8 cellular contexts compared by ENCODE assay signal in genomic region chr22:49827853-49828598, GRCh38. TPM values are rescaled to one million over a fixed set of nuclear protein-coding genes. Genes with fewer than 3 reads are reported as not detected.
DNase-seq lines count a peak whose midpoint lies in the region; ATAC-seq, FAIRE-seq and TF ChIP-seq lines count a peak whose summit lies in the region.

TSS of gene BRD1 (minus strand) at chr22:49827873. CDS start at chr22:49824317, 3,556 bp downstream.

- DNase-seq in DMS53 (lab: John Stamatoyannopoulos, UW) (peak; percentile 84), DMS53 treated with DMSO at 0.1 percent for 48 hours (lab: John Stamatoyannopoulos, UW; ENCODE audit: unreplicated experiment) (no peak), Karpas-422 (peak; percentile 88), keratinocyte (ENCODE audit: low read depth, low spot score) (no peak), smooth muscle cell (lab: John Stamatoyannopoulos, UW; ENCODE audit: unreplicated experiment) (no peak), NCI-H1092 (lab: John Stamatoyannopoulos, UW) (no peak)
- DNase-seq in central memory CD8-positive, alpha-beta T cell (ENCODE audit: low spot score in 2 of 2) = no peak

- no peaks in the 10 kb centered on the region for H3K27me3 Mint-ChIP-seq in central memory CD8-positive, alpha-beta T cell

- H3K9me3 ChIP-seq in Karpas-422 (ENCODE audit: low read length) = no peaks in the 10 kb centered on the region
- H3K9me3 ChIP-seq in keratinocyte (ENCODE audit: control insufficient read depth, low read depth, low read length) = no peaks in the 10 kb centered on the region
- no peaks in the 10 kb centered on the region for H3K9me3 ChIP-seq in smooth muscle cell (replicated peaks; ENCODE audit: low read depth)

- TF ChIP-seq CTCF in WI38 (IDR thresholded peaks at IDR 0.05; ENCODE audit: low read depth, low read length) (no peak), keratinocyte (optimal IDR thresholded peaks at IDR 0.05 in 1 of 3, IDR thresholded peaks at IDR 0.05 in 1 of 3, conservative IDR thresholded peaks at IDR 0.05 in 1 of 3; ENCODE audit: extremely low read depth in 1 of 3, insufficient read depth in 2 of 3, low read length in 3 of 3) (no peak), smooth muscle cell (IDR thresholded peaks at IDR 0.05; ENCODE audit: borderline replicate concordance, insufficient read depth, poor library complexity, severe bottlenecking) (no peak)

- WGBS in smooth muscle cell (ENCODE audit: low lambda C conversion rate) = 3% methylated on average over 8 of the region's 54 CpGs

- H3K4me1 ChIP-seq in Karpas-422 (ENCODE audit: low read length) (peaks cover 35% of the 10 kb centered on the region), keratinocyte (ENCODE audit: control insufficient read depth, extremely low read depth, insufficient read depth, low read length) (peaks cover 19% of the 10 kb centered on the region), smooth muscle cell (ENCODE audit: low read depth) (peaks cover 14% of the 10 kb centered on the region)

- H3K4me1 Mint-ChIP-seq in central memory CD8-positive, alpha-beta T cell = peaks cover 38% of the 10 kb centered on the region

- H3F3A ChIP-seq in smooth muscle cell (ENCODE audit: low read depth) = no peaks in the 10 kb centered on the region

- peaks cover 35% of the 10 kb centered on the region for H3K36me3 Mint-ChIP-seq in central memory CD8-positive, alpha-beta T cell (ENCODE audit: insufficient read depth)

- peak within 1 kb of the TSS; percentile 90 for H3K27ac Mint-ChIP-seq in central memory CD8-positive, alpha-beta T cell (ENCODE audit: low read depth)

- H3K4me2 ChIP-seq in Karpas-422 (ENCODE audit: low read depth, low read length, poor library complexity, severe bottlenecking) = peak within 1 kb of the TSS; percentile 91
- H3K4me2 ChIP-seq in keratinocyte (ENCODE audit: control insufficient read depth, extremely low read depth, insufficient read depth, low read depth, low read length) = peak within 1 kb of the TSS; percentile 98
- peak within 1 kb of the TSS; percentile 85 for H3K4me2 ChIP-seq in smooth muscle cell

- H3K9me3 Mint-ChIP-seq in central memory CD8-positive, alpha-beta T cell = no peaks in the 10 kb centered on the region

- dilution Hi-C loops in keratinocyte (cut with MboI; ENCODE audit: extremely low pct_ligation_motif_present, low sequenced_read_pairs) = no loop called here

- peaks cover 22% of the 10 kb centered on the region; the same call in 1 of the 2 replicates for H3K36me3 ChIP-seq in Karpas-422 (ENCODE audit: insufficient read depth, low read length)
- H3K36me3 ChIP-seq in keratinocyte (ENCODE audit: control insufficient read depth in 2 of 2, extremely low read depth in 1 of 2, insufficient read depth in 2 of 2, low read length in 2 of 2) = peaks cover 13 to 15% of the 10 kb centered on the region in 2 experiments
- H3K36me3 ChIP-seq in smooth muscle cell (ENCODE audit: low read depth) = no peaks in the 10 kb centered on the region

- H3K79me2 ChIP-seq in Karpas-422 (ENCODE audit: low read length) (peaks cover 41% of the 10 kb centered on the region), keratinocyte (ENCODE audit: control insufficient read depth, insufficient read depth, low read length) (peaks cover 41% of the 10 kb centered on the region), smooth muscle cell (ENCODE audit: low read depth) (peaks cover 42% of the 10 kb centered on the region)

- peak within 1 kb of the TSS; percentile 88 for H2AFZ ChIP-seq in Karpas-422 (ENCODE audit: low read length)
- H2AFZ ChIP-seq in keratinocyte (ENCODE audit: control insufficient read depth, low read length) = peak within 1 kb of the TSS; percentile 79
- peak within 1 kb of the TSS; percentile 86 for H2AFZ ChIP-seq in smooth muscle cell (ENCODE audit: low read depth)

- H4K20me1 ChIP-seq in Karpas-422 (ENCODE audit: insufficient read depth, low read depth, low read length) (peaks cover 37% of the 10 kb centered on the region), keratinocyte (ENCODE audit: control insufficient read depth, extremely low read depth, insufficient read depth, low read length) (peaks cover 31% of the 10 kb centered on the region), smooth muscle cell (ENCODE audit: low read depth) (peaks cover 40% of the 10 kb centered on the region)

- no peaks in the 10 kb centered on the region for H3K27me3 ChIP-seq in Karpas-422 (ENCODE audit: low read length)
- no peaks in the 10 kb centered on the region for H3K27me3 ChIP-seq in keratinocyte (ENCODE audit: control insufficient read depth, extremely low read depth, insufficient read depth, low read length)
- H3K27me3 ChIP-seq in smooth muscle cell (ENCODE audit: low read depth) = no peaks in the 10 kb centered on the region

- FAIRE-seq in keratinocyte (lab: Jason Lieb, UNC) = no peak

- peak within 1 kb of the TSS; percentile 100 for H3K4me3 ChIP-seq in Karpas-422 (ENCODE audit: low read length)
- peak within 1 kb of the TSS; percentile 81 for H3K4me3 ChIP-seq in WI38 (ENCODE audit: low read depth, low read length)
- peak within 1 kb of the TSS; percentile 81 to 94 (median 89) for H3K4me3 ChIP-seq in keratinocyte (ENCODE audit: control insufficient read depth in 2 of 3, extremely low read depth in 1 of 3, insufficient read depth in 2 of 3, low read depth in 1 of 3, low read length in 3 of 3)
- H3K4me3 ChIP-seq in smooth muscle cell = peak within 1 kb of the TSS; percentile 94

- peak; percentile 39 for ATAC-seq in central memory CD8-positive, alpha-beta T cell (replicated peaks; ENCODE audit: extremely low read depth, poor library complexity, severe bottlenecking)

- H3K27ac ChIP-seq in Karpas-422 (ENCODE audit: low read length) (peak within 1 kb of the TSS; percentile 42; the same call in 1 of the 2 replicates), keratinocyte (ENCODE audit: control insufficient read depth, insufficient read depth, low read length) (peak within 1 kb of the TSS; percentile 84), smooth muscle cell (ENCODE audit: low read depth) (peak within 1 kb of the TSS; percentile 62)

- H3K9me1 ChIP-seq in keratinocyte (ENCODE audit: control insufficient read depth, extremely low read depth, insufficient read depth, low read length) = peaks cover 6% of the 10 kb centered on the region

- peak within 1 kb of the TSS; percentile 94 for H3K4me3 Mint-ChIP-seq in central memory CD8-positive, alpha-beta T cell

- peak within 1 kb of the TSS; percentile 99 for H3K9ac ChIP-seq in Karpas-422 (ENCODE audit: low read length)
- peak within 1 kb of the TSS; percentile 92 for H3K9ac ChIP-seq in keratinocyte (ENCODE audit: control insufficient read depth, extremely low read depth, insufficient read depth, low read length)
- H3K9ac ChIP-seq in smooth muscle cell (ENCODE audit: low read depth) = peak within 1 kb of the TSS; percentile 97

- H3K9me2 ChIP-seq in Karpas-422 (replicated peaks; ENCODE audit: insufficient read depth, low read length) = no peaks in the 10 kb centered on the region

RNA-seq across cellular contexts. Expression of gene BRD1, which starts in this region (rescaled TPM):
- total RNA-seq in Karpas-422 (2014; rRNA removed; shearing (Covaris generic); ENCODE audit: low replicate concordance) = 16.0 and 27.3 TPM in 2 replicates
- polyA plus RNA-seq in keratinocyte = 3.7 to 5.0 TPM (median 4.3 TPM) in 3 replicates
- polyA plus RNA-seq in keratinocyte (2011; ENCODE audit: low read depth) = 20.9 TPM
- 2.8 and 4.2 TPM in 2 replicates for polyA plus RNA-seq in keratinocyte (2011; cell fraction: cytosol; rRNA removed)
- 19.3 and 21.4 TPM in 2 replicates for polyA plus RNA-seq in keratinocyte (2011; cell fraction: nucleus; rRNA removed)
- 10.8 and 17.3 TPM in 2 replicates for polyA plus RNA-seq in keratinocyte (2012; ENCODE audit: low replicate concordance)
- polyA minus RNA-seq in keratinocyte = 5.7 to 10.7 TPM (median 6.1 TPM) in 3 replicates
- 7.3 TPM for polyA minus RNA-seq in keratinocyte (2011; cell fraction: cytosol; rRNA and poly(A)+ RNA removed)
- 17.4 and 19.2 TPM in 2 replicates for polyA minus RNA-seq in keratinocyte (2011; cell fraction: nucleus; rRNA and poly(A)+ RNA removed)
- 18.3 and 20.5 TPM in 2 replicates for total RNA-seq in smooth muscle cell
- 15.0 and 21.6 TPM in 2 replicates for polyA plus RNA-seq in smooth muscle cell

Comparison
In these comparisons a context has a peak if more than half of its experiments do, and no peak if none do; other contexts are left out.
1. DNase-seq: peak in DMS53 (single experiment) and Karpas-422 (single experiment); none in DMS53 treated with DMSO at 0.1 percent for 48 hours (single experiment), central memory CD8-positive, alpha-beta T cell (0 of 2), keratinocyte (single experiment), smooth muscle cell (single experiment) and NCI-H1092 (single experiment).
2. Peak in every context shown above with its lines, with median percentiles within 50 percentile points of each other: H2AFZ ChIP-seq, H3K27ac ChIP-seq, H3K4me2 ChIP-seq, H3K4me3 ChIP-seq and H3K9ac ChIP-seq.